In the genomic region with DNA sequence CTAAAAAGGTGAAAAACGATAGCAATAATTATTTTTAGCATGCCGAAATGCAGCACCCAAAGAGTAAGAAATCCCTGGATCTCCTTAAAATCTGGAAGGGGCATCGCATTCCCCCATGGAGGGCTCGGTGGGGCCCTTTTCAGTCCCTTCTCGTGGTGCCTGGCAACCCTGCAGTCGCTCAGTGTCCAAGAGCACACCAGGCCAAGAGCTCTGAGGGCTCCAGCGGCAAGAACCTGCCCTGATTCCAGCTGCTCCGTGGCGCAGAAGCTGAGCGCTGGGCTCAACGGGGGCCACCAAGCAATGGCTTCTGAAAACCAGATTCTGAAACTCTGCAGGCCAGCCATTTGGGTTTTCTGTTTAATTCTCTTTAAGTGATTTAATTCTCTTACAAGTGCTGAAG, we compare ENCODE assay signal across 15 cellular contexts.
DNase-seq lines count a peak whose midpoint lies in the region; ATAC-seq and TF ChIP-seq lines count a peak whose summit lies in the region.
"Had no signal": no experiment of that assay in that cellular context is flagged by ENCODE, and none has a peak within 500 bp of the region (broad histone marks: within the 10 kb centered on the region; RNA-seq: fewer than 3 reads in every experiment).

No MANE protein-coding gene starts in this region.

- intact Hi-C loops in CD14-positive monocyte (cut with micrococcal nuclease) (loop anchor here in 1 of 2 donors (1.0 to 5.0 kb wide), 2 partner anchors 18 to 52 kb away; no protein-coding TSS in a partner anchor), psoas muscle (cut with DNase I) (loop anchor here in 1 of 2 donors (5.0 kb wide), 1 partner anchor 38 kb away; no protein-coding TSS in a partner anchor)

- peak overlapping the region; percentile 70 to 96 (median 92) for H3K27ac Mint-ChIP-seq in CD14-positive monocyte
- H3K27ac Mint-ChIP-seq: activated naive CD4-positive, alpha-beta T cell treated with anti-CD3 and anti-CD28 coated beads, Interleukin-2, amount 50 U/mL, for 24 hours; naive thymus-derived CD4-positive, alpha-beta T cell had no signal

- DNase-seq in CD14-positive monocyte (ENCODE audit: low spot score) (no peak), RWPE2 (ENCODE audit: low spot score) (no peak), right atrium auricular region (ENCODE audit: low spot score) (no peak), psoas muscle (peak in 1 of 2 donors; percentile 54), G401 (ENCODE audit: low spot score) (no peak), mucosa of gallbladder (ENCODE audit: low spot score) (no peak), UCSD-AML1 (lab: John Stamatoyannopoulos, UW; ENCODE audit: unreplicated experiment) (no peak)
- DNase-seq: glutamatergic neuron; naive thymus-derived CD4-positive, alpha-beta T cell; NCI-H2171 treated with DMSO at 0.1 percent for 48 hours had no signal

- H3K27ac ChIP-seq in RWPE2 (ENCODE audit: poor library complexity, severe bottlenecking), result peak overlapping the region; percentile 60
- H3K27ac ChIP-seq in right atrium auricular region, result peak overlapping the region; percentile 82 to 89
- peak overlapping the region; percentile 59 for H3K27ac ChIP-seq in psoas muscle
- H3K27ac ChIP-seq: VCaP had no signal

- H3K9me3 ChIP-seq in RWPE2 (ENCODE audit: severe bottlenecking) (no peaks in the 10 kb centered on the region), right atrium auricular region (no peaks in the 10 kb centered on the region), psoas muscle (no peaks in the 10 kb centered on the region)

- 22 to 47% (median 32%) methylated on average over 11 of the region's 11 CpGs for WGBS in psoas muscle, 3 donors

- H3K4me3 Mint-ChIP-seq in CD14-positive monocyte, result peak overlapping the region; percentile 32 to 50
- H3K4me3 Mint-ChIP-seq: activated naive CD4-positive, alpha-beta T cell treated with anti-CD3 and anti-CD28 coated beads, Interleukin-2, amount 50 U/mL, for 24 hours; central memory CD8-positive, alpha-beta T cell had no signal

- peaks cover 2 to 3% (median 2%) of the 10 kb centered on the region in 3 donors for H3K27me3 Mint-ChIP-seq in CD14-positive monocyte (ENCODE audit: low read depth in 3 of 3)
- H3K27me3 Mint-ChIP-seq: activated naive CD4-positive, alpha-beta T cell treated with anti-CD3 and anti-CD28 coated beads, Interleukin-2, amount 50 U/mL, for 24 hours; central memory CD8-positive, alpha-beta T cell; naive thymus-derived CD4-positive, alpha-beta T cell had no signal

- in situ Hi-C loops in G401 (cut with HindIII; ENCODE audit: low sequenced_read_pairs), result no loop called here

- peaks cover 32% of the 10 kb centered on the region for H3K4me1 ChIP-seq in RWPE2 (ENCODE audit: insufficient read depth, poor library complexity, severe bottlenecking)
- peaks cover 0 to 43% of the 10 kb centered on the region in 2 donors for H3K4me1 ChIP-seq in right atrium auricular region
- peaks cover 38% of the 10 kb centered on the region for H3K4me1 ChIP-seq in psoas muscle

- peaks cover 43 to 66% of the 10 kb centered on the region in 2 donors for H3K36me3 Mint-ChIP-seq in CD14-positive monocyte

- H3K27me3 ChIP-seq in RWPE2 (ENCODE audit: insufficient read depth, poor library complexity, severe bottlenecking) (no peaks in the 10 kb centered on the region), right atrium auricular region (no peaks in the 10 kb centered on the region), psoas muscle (ENCODE audit: insufficient read depth in 3 of 3, low read length in 2 of 3) (no peaks in the 10 kb centered on the region)

- H3K4me1 Mint-ChIP-seq in CD14-positive monocyte, result peaks cover 46% of the 10 kb centered on the region
- H3K4me1 Mint-ChIP-seq: central memory CD8-positive, alpha-beta T cell had no signal

- TF ChIP-seq CTCF in CD14-positive monocyte (IDR thresholded peaks at IDR 0.05) (no peak), RWPE2 (IDR thresholded peaks at IDR 0.05; ENCODE audit: poor library complexity, severe bottlenecking) (peak; percentile 45), right atrium auricular region (IDR thresholded peaks at IDR 0.05) (no peak), psoas muscle (IDR thresholded peaks at IDR 0.05) (no peak)

- H3K4me3 ChIP-seq in RWPE2 (ENCODE audit: severe bottlenecking) (no peak overlapping the region), right atrium auricular region (peak overlapping the region in 1 of 2 donors; percentile 13), psoas muscle (peak overlapping the region; percentile 42)
- H3K4me3 ChIP-seq: skin epidermis had no signal

- ATAC-seq in RWPE2 (ENCODE audit: low read depth), result no peak
- ATAC-seq in psoas muscle, result peak; percentile 17 to 63 (median 42)
- no peak for ATAC-seq in HG02938 (IDR thresholded peaks at IDR 0.05; ENCODE audit: unreplicated experiment)

- no peaks in the 10 kb centered on the region for H3K36me3 ChIP-seq in RWPE2 (ENCODE audit: low read depth)
- no peaks in the 10 kb centered on the region for H3K36me3 ChIP-seq in right atrium auricular region
- no peaks in the 10 kb centered on the region for H3K36me3 ChIP-seq in psoas muscle (ENCODE audit: insufficient read depth in 1 of 2, low read depth in 1 of 2)

- H3K9me3 Mint-ChIP-seq in CD14-positive monocyte, result peaks cover 0 to 3% (median 0%) of the 10 kb centered on the region in 7 donors
- H3K9me3 Mint-ChIP-seq: activated naive CD4-positive, alpha-beta T cell treated with anti-CD3 and anti-CD28 coated beads, Interleukin-2, amount 50 U/mL, for 24 hours; central memory CD8-positive, alpha-beta T cell had no signal

Comparison
In these comparisons a context has a peak if more than half of its experiments do, and no peak if none do; other contexts are left out.
1. ATAC-seq: peak in psoas muscle (4 of 4); none in RWPE2 (single experiment) and HG02938 (single experiment).
2. Peak in every context shown above with its lines, with median percentiles within 50 percentile points of each other: H3K27ac ChIP-seq.